ENCODE assay signal across 9 cellular contexts in genomic region chr18:11181629-11182028, GRCh38. TPM values are rescaled to one million over a fixed set of nuclear protein-coding genes. Genes with fewer than 3 reads are reported as not detected.
DNase-seq lines count a peak whose midpoint lies in the region; FAIRE-seq and TF ChIP-seq lines count a peak whose summit lies in the region.
"Not testable (repeated sequence)": the region's sequence is repeated elsewhere in the genome, so short reads cannot be mapped to it uniquely, and the experiment has no call there.
"Had no signal": no experiment of that assay in that cellular context is flagged by ENCODE, and none has a peak within 500 bp of the region (broad histone marks: within the 10 kb centered on the region; RNA-seq: fewer than 3 reads in every experiment).

No MANE protein-coding gene starts in this region.

- H3K36me3 Mint-ChIP-seq in chondrocyte (ENCODE audit: low read depth), result not testable (repeated sequence)

- not testable (repeated sequence) for H3K27me3 Mint-ChIP-seq in chondrocyte (ENCODE audit: low read depth)

- not testable (repeated sequence) for H3K9me3 Mint-ChIP-seq in chondrocyte (ENCODE audit: low read depth)

- FAIRE-seq in urothelium cell line (lab: Jason Lieb, UNC), result peak; percentile 58

- not testable (repeated sequence) for TF ChIP-seq CTCF in HEK293 (tag by site-specific recombination; IDR thresholded peaks at IDR 0.05); chondrocyte (IDR thresholded peaks at IDR 0.05)

- not testable (repeated sequence) for H3K4me3 ChIP-seq in HEK293 (ENCODE audit: low read depth, low read length)

- H3K27ac Mint-ChIP-seq in chondrocyte (ENCODE audit: unreplicated experiment), result peak overlapping the region; percentile 22

- H3K4me1 Mint-ChIP-seq in chondrocyte (ENCODE audit: low read depth), result peaks cover 41% of the 10 kb centered on the region

- H3K4me3 Mint-ChIP-seq in chondrocyte (ENCODE audit: unreplicated experiment), result not testable (repeated sequence)

- H3K9me3 ChIP-seq in HEK293 (ENCODE audit: control insufficient read depth, insufficient read depth, low read depth, low read length), result not testable (repeated sequence)

- not testable (repeated sequence) for H3K4me1 ChIP-seq in HEK293 (ENCODE audit: control insufficient read depth, insufficient read depth, low read length)

- CTCF ChIA-PET in HEK293 (lab: Yijun Ruan, JAX), result not testable (repeated sequence)

- POLR2A ChIA-PET in HEK293 (lab: Yijun Ruan, JAX), result not testable (repeated sequence)

- not testable (repeated sequence) for H3K36me3 ChIP-seq in HEK293 (ENCODE audit: control insufficient read depth in 2 of 2, insufficient read depth in 1 of 2, low read length in 2 of 2)

- not testable (repeated sequence) for DNase-seq in chondrocyte (ENCODE audit: low spot score); urothelium cell line (ENCODE audit: low spot score)

- not testable (repeated sequence) for H3K27ac ChIP-seq in HEK293 (ENCODE audit: extremely low read depth, low read depth, low read length)

TF ChIP-seq in HEK293, 187 proteins besides CTCF, POLR2A, EP300 and RAD21:
- TF ChIP-seq, protein P1, sequence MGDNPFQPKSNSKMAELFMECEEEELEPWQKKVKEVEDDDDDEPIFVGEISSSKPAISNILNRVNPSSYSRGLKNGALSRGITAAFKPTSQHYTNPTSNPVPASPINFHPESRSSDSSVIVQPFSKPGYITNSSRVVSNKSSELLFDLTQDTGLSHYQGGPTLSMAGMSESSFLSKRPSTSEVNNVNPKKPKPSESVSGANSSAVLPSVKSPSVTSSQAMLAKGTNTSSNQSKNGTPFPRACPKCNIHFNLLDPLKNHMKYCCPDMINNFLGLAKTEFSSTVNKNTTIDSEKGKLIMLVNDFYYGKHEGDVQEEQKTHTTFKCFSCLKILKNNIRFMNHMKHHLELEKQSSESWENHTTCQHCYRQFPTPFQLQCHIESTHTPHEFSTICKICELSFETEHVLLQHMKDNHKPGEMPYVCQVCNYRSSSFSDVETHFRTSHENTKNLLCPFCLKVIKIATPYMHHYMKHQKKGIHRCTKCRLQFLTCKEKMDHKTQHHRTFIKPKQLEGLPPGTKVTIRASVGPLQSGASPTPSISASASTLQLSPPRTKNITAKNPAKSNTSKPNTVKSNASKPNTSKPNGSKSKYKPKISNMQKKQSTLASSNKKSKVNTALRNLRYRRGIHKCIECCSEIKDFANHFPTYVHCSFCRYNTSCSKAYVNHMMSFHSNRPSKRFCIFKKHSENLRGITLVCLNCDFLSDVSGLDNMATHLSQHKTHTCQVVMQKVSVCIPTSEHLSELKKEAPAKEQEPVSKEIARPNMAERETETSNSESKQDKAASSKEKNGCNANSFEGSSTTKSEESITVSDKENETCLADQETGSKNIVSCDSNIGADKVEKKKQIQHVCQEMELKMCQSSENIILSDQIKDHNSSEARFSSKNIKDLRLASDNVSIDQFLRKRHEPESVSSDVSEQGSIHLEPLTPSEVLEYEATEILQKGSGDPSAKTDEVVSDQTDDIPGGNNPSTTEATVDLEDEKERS (tag by site-specific recombination; IDR thresholded peaks at IDR 0.05), result peak; percentile 70; the same call in 1 of the 2 replicates
- peak; percentile 93 for TF ChIP-seq ZNF146 (tag by site-specific recombination; IDR thresholded peaks at IDR 0.05)
- TF ChIP-seq, protein P2, sequence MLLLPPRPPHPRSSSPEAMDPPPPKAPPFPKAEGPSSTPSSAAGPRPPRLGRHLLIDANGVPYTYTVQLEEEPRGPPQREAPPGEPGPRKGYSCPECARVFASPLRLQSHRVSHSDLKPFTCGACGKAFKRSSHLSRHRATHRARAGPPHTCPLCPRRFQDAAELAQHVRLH (tag by site-specific recombination; IDR thresholded peaks at IDR 0.05), result 0 out of 2 replicates have a peak, but pooled peaks have one; percentile 28

RNA-seq across cellular contexts. Expression of gene PIEZO2, which starts 32.3 kb away (rescaled TPM):
- total RNA-seq in chondrocyte, result 115 to 147 TPM (median 142 TPM) in 3 replicates
- total RNA-seq: B cell; CD4-positive, alpha-beta memory T cell; CD4-positive, alpha-beta T cell; CD4-positive, CD25-positive, alpha-beta regulatory T cell; CD8-positive, alpha-beta memory T cell; CD8-positive, alpha-beta T cell had no signal
